ENCODE assay signal across 9 cellular contexts in genomic region chr15:78565951-78566774, GRCh38. TPM values are rescaled to one million over a fixed set of nuclear protein-coding genes. Genes with fewer than 3 reads are reported as not detected.
DNase-seq lines count a peak whose midpoint lies in the region; ATAC-seq and TF ChIP-seq lines count a peak whose summit lies in the region.
"Had no signal": no experiment of that assay in that cellular context is flagged by ENCODE, and none has a peak within 500 bp of the region (broad histone marks: within the 10 kb centered on the region; RNA-seq: fewer than 3 reads in every experiment).

No MANE protein-coding gene starts in this region.

- H3K4me1 ChIP-seq in adrenal gland (replicated peaks in 1 of 2) (peaks cover 7 to 16% of the 10 kb centered on the region in 2 donors), thymus (ENCODE audit: control insufficient read depth, insufficient read depth, low read length) (peaks cover 16% of the 10 kb centered on the region)

- H3K36me3 ChIP-seq in adrenal gland (replicated peaks in 1 of 2) (no peaks in the 10 kb centered on the region), thymus (ENCODE audit: control insufficient read depth, insufficient read depth) (no peaks in the 10 kb centered on the region)

- peak; percentile 22 for DNase-seq in DMS79 treated with DMSO at 0.1 percent for 48 hours (lab: John Stamatoyannopoulos, UW)
- no peak for DNase-seq in DMS79 (lab: John Stamatoyannopoulos, UW)
- DNase-seq in M059J (ENCODE audit: low read depth): peak; percentile 51
- DNase-seq in adrenal gland: no peak
- DNase-seq in kidney glomerular epithelial cell (lab: John Stamatoyannopoulos, UW): peak; percentile 62
- DNase-seq in NCI-H2196 (lab: John Stamatoyannopoulos, UW; ENCODE audit: unreplicated experiment): no peak

- peak in 2 of 6 experiments; percentile 23 to 25 for TF ChIP-seq CTCF in adrenal gland (IDR thresholded peaks at IDR 0.05)

- 1 to 3% (median 2%) methylated on average over 19 of the region's 19 CpGs for WGBS in adrenal gland, 4 donors
- 1% methylated on average over 19 of the region's 19 CpGs for WGBS in thymus

- H3K27ac ChIP-seq in adrenal gland: no peak overlapping the region
- no peak overlapping the region for H3K27ac ChIP-seq in thymus (ENCODE audit: low read depth)

- intact Hi-C loops in adrenal gland (cut with DNase I): no loop called here

- peak; percentile 19 for ATAC-seq in GM21576 (IDR thresholded peaks at IDR 0.05; ENCODE audit: unreplicated experiment)

- H3K4me3 ChIP-seq in adrenal gland (peak overlapping the region in 3 of 4 donors; percentile 14 to 78 (median 20)), thymus (ENCODE audit: low read length) (peak overlapping the region; percentile 67)

- TF ChIP-seq POLR2A in adrenal gland (IDR thresholded peaks at IDR 0.05): no peak

- peaks cover 12% of the 10 kb centered on the region for H3K27me3 ChIP-seq in adrenal gland
- H3K27me3 ChIP-seq in thymus (ENCODE audit: control insufficient read depth, insufficient read depth): peaks cover 2% of the 10 kb centered on the region

- H3K9me3 ChIP-seq in adrenal gland (replicated peaks in 1 of 3) (no peaks in the 10 kb centered on the region), thymus (ENCODE audit: control insufficient read depth) (no peaks in the 10 kb centered on the region)

RNA-seq across cellular contexts. Expression of gene CHRNA5, which starts 0.8 kb away (rescaled TPM):
- total RNA-seq in M059J (2014; rRNA removed; shearing (Covaris generic)): 5.0 and 14.7 TPM in 2 replicates
- total RNA-seq in adrenal gland: 1 to 10 TPM in 3 of 8 donors, under 1 TPM in 4, not detected in 1; 0.18 to 1.7 (median 0.98) TPM
- polyA plus RNA-seq in adrenal gland: 1 to 10 TPM; 1.0 to 1.7 (median 1.6) TPM
- polyA plus RNA-seq in thymus: 1.5 TPM

RNA-seq across cellular contexts. Expression of gene PSMA4, which starts 25.9 kb away (rescaled TPM):
- total RNA-seq in M059J (2014; rRNA removed; shearing (Covaris generic)): 510 and 575 TPM in 2 replicates
- 100 to 1,000 TPM in 7 of 8 donors, 10 to 100 TPM in 1; 86.3 to 255 (median 141) TPM for total RNA-seq in adrenal gland
- polyA plus RNA-seq in adrenal gland (100 to 1,000 TPM; 126 to 372 (median 173) TPM), thymus (316 TPM)

RNA-seq across cellular contexts. Expression of gene CHRNA3, which starts 54.6 kb away (rescaled TPM):
- total RNA-seq in M059J (2014; rRNA removed; shearing (Covaris generic)): not detected in 2 replicates
- total RNA-seq in adrenal gland: 10 to 100 TPM in 3 of 8 donors, 1 to 10 TPM in 2, under 1 TPM in 3; 0.43 to 62.6 (median 3.1) TPM
- 10 to 100 TPM; 16.1 to 57.1 (median 40.7) TPM for polyA plus RNA-seq in adrenal gland
- polyA plus RNA-seq in thymus: 48.3 TPM
- total RNA-seq: glomerular endothelial cell had no signal

RNA-seq across cellular contexts. Expression of gene HYKK, which starts 58.8 kb away (rescaled TPM):
- 5.6 and 9.6 TPM in 2 replicates for total RNA-seq in M059J (2014; rRNA removed; shearing (Covaris generic))
- 10 to 100 TPM in 2 of 8 donors, 1 to 10 TPM in 6; 4.8 to 17.1 (median 8.0) TPM for total RNA-seq in adrenal gland
- 1 to 10 TPM; 3.1 to 7.0 (median 5.5) TPM for polyA plus RNA-seq in adrenal gland
- 5.3 TPM for polyA plus RNA-seq in thymus

Comparison
In these comparisons a context has a peak if more than half of its experiments do, and no peak if none do; other contexts are left out.
1. DNase-seq: peak in DMS79 treated with DMSO at 0.1 percent for 48 hours (single experiment), M059J (single experiment) and kidney glomerular epithelial cell (single experiment); none in DMS79 (single experiment), adrenal gland (0 of 7) and NCI-H2196 (single experiment).